ENCODE assay signal across 14 cellular contexts in genomic region chr16:56708821-56709685, GRCh38. TPM values are rescaled to one million over a fixed set of nuclear protein-coding genes. Genes with fewer than 3 reads are reported as not detected.
A peak's percentile ranks its signal among the peaks of the same experiment; 100 is the strongest.
DNase-seq lines count a peak whose midpoint lies in the region; ATAC-seq and TF ChIP-seq lines count a peak whose summit lies in the region.
"Had no signal": no experiment of that assay in that cellular context is flagged by ENCODE, and none has a peak within 500 bp of the region (broad histone marks: within the 10 kb centered on the region; RNA-seq: fewer than 3 reads in every experiment).

No MANE protein-coding gene starts in this region.

- POLR2A ChIA-PET in OCI-LY7 (lab: Charles Lee), result interaction anchor here (0.9 to 2.9 kb wide), 4 partner anchors 10 to 19 kb away, joined by 3 to 9 read pairs (median 4); no protein-coding TSS in a partner anchor

- peak overlapping the region; percentile 73 for H3K4me3 Mint-ChIP-seq in activated naive CD8-positive, alpha-beta T cell treated with anti-CD3 and anti-CD28 coated beads for 36 hours

- no peaks in the 10 kb centered on the region for H3K79me2 ChIP-seq in OCI-LY7 (ENCODE audit: insufficient read depth, low read depth, low read length)

- intact Hi-C loops in OCI-LY7 (cut with micrococcal nuclease; ENCODE audit: unreplicated experiment) (no loop called here), spleen (cut with DNase I; ENCODE audit: low total_unique reads) (no loop called here), cardiac septum (cut with DNase I) (no loop called here)

- H3K36me3 ChIP-seq in OCI-LY7 (ENCODE audit: insufficient read depth, low read length) (no peaks in the 10 kb centered on the region), spleen (no peaks in the 10 kb centered on the region)
- H3K36me3 ChIP-seq: heart right ventricle had no signal

- H3K4me3 ChIP-seq in OCI-LY7 (ENCODE audit: low read depth, low read length, poor library complexity, severe bottlenecking) (peak overlapping the region; percentile 38), spleen (peak overlapping the region in 5 of 8 donors; percentile 8 to 52 (median 27))
- H3K4me3 ChIP-seq: heart right ventricle had no signal

- H3K9me3 ChIP-seq in OCI-LY7 (ENCODE audit: low read length) (no peaks in the 10 kb centered on the region), spleen (no peaks in the 10 kb centered on the region)
- H3K9me3 ChIP-seq: heart right ventricle had no signal

- no TSS peak for BruUV-seq in OCI-LY7 (replicated peaks; lab: Mats Ljungman, UMichigan)

- H3K4me2 ChIP-seq in OCI-LY7 (ENCODE audit: low read length), result peak overlapping the region; percentile 59

- no peaks in the 10 kb centered on the region for H3K36me3 Mint-ChIP-seq in activated naive CD8-positive, alpha-beta T cell treated with anti-CD3 and anti-CD28 coated beads for 36 hours

- peaks cover 42% of the 10 kb centered on the region for H3K4me1 Mint-ChIP-seq in activated naive CD8-positive, alpha-beta T cell treated with anti-CD3 and anti-CD28 coated beads for 36 hours

- H4K20me1 ChIP-seq in OCI-LY7 (ENCODE audit: insufficient read depth, low read length), result no peaks in the 10 kb centered on the region

- peaks cover 23% of the 10 kb centered on the region for H3K4me1 ChIP-seq in OCI-LY7 (ENCODE audit: insufficient read depth, low read length, poor library complexity, severe bottlenecking)
- peaks cover 0 to 28% (median 8%) of the 10 kb centered on the region in 6 donors for H3K4me1 ChIP-seq in spleen
- H3K4me1 ChIP-seq: heart right ventricle had no signal

- TF ChIP-seq CTCF in OCI-LY7 (conservative IDR thresholded peaks at IDR 0.05; ENCODE audit: low read length) (no peak), spleen (IDR thresholded peaks at IDR 0.05 in 8 of 11, conservative IDR thresholded peaks at IDR 0.05 in 3 of 11) (no peak)

- H3K9me3 Mint-ChIP-seq in activated naive CD8-positive, alpha-beta T cell treated with anti-CD3 and anti-CD28 coated beads for 36 hours, result peaks cover 3% of the 10 kb centered on the region

- 51 to 67% (median 60%) methylated on average over 11 of the region's 11 CpGs for WGBS in spleen, 5 donors

- no peak for TF ChIP-seq POLR2A in spleen (IDR thresholded peaks at IDR 0.05)

- peak; percentile 77 for DNase-seq in activated CD8-positive, alpha-beta memory T cell treated with anti-CD3 and anti-CD28 coated beads for 24 hours
- no peak for DNase-seq in activated CD8-positive, alpha-beta memory T cell treated with anti-CD3 and anti-CD28 coated beads, Interleukin-2, amount 50 U/mL, for 4 hours
- DNase-seq in OCI-LY7 (ENCODE audit: low spot score), result peak; percentile 31
- DNase-seq in activated naive CD8-positive, alpha-beta T cell treated with anti-CD3 and anti-CD28 coated beads for 36 hours, result peak; percentile 30
- no peak for DNase-seq in spleen
- no peak for DNase-seq in cardiac septum (ENCODE audit: low spot score)
- DNase-seq: amniotic stem cell, heart right ventricle, kidney glomerular epithelial cell, NCI-H1105 treated with DMSO at 0.1 percent for 48 hours, substantia nigra had no signal

- peak overlapping the region; percentile 91 for H2AFZ ChIP-seq in OCI-LY7 (ENCODE audit: low read length)

- no peaks in the 10 kb centered on the region for H3K27me3 ChIP-seq in spleen (replicated peaks in 1 of 7)
- H3K27me3 ChIP-seq: heart right ventricle had no signal

- H3K27me3 Mint-ChIP-seq in activated naive CD8-positive, alpha-beta T cell treated with anti-CD3 and anti-CD28 coated beads for 36 hours, result no peaks in the 10 kb centered on the region

- CTCF ChIA-PET in OCI-LY7 (lab: Charles Lee; ENCODE audit: unreplicated experiment), result interaction anchor here (0.6 kb wide), 1 partner anchor 383 kb away, joined by 3 read pairs; no protein-coding TSS in a partner anchor

- peak overlapping the region; percentile 61 for H3K27ac ChIP-seq in OCI-LY7 (ENCODE audit: low read depth, low read length, poor library complexity, severe bottlenecking)
- peak overlapping the region in 6 of 8 donors; percentile 19 to 78 (median 66) for H3K27ac ChIP-seq in spleen

- no peaks in the 10 kb centered on the region for H3K9me2 ChIP-seq in OCI-LY7 (ENCODE audit: insufficient read depth, low read length)

- ATAC-seq in GM21381 (IDR thresholded peaks at IDR 0.05; ENCODE audit: unreplicated experiment), result no peak
- ATAC-seq in GM18907 (IDR thresholded peaks at IDR 0.05; ENCODE audit: unreplicated experiment), result no peak
- ATAC-seq: heart right ventricle had no signal

- H3K27ac Mint-ChIP-seq in activated naive CD8-positive, alpha-beta T cell treated with anti-CD3 and anti-CD28 coated beads for 36 hours, result peak overlapping the region; percentile 97

RNA-seq across cellular contexts. Expression of gene NUP93, which starts 20.9 kb away (rescaled TPM):
- total RNA-seq in OCI-LY7 (2014; rRNA removed; shearing (Covaris generic)), result 119 and 120 TPM in 2 replicates
- total RNA-seq in OCI-LY7 (2022) (148 and 183 TPM in 2 replicates), spleen (100 to 1,000 TPM in 1 of 7 donors, 10 to 100 TPM in 6; 29.2 to 102 (median 69.2) TPM), cardiac septum (33.4 TPM)
- total RNA-seq in activated naive CD8-positive, alpha-beta T cell treated with anti-CD3 and anti-CD28 coated beads for 36 hours, result 100 to 1,000 TPM; 153 to 172 TPM
- polyA plus RNA-seq in spleen, result 10 to 100 TPM; 41.1 to 58.3 (median 55.0) TPM

RNA-seq across cellular contexts. Expression of gene MT1X, which starts 26.8 kb away (rescaled TPM):
- 17.1 and 18.8 TPM in 2 replicates for total RNA-seq in OCI-LY7 (2014; rRNA removed; shearing (Covaris generic))
- total RNA-seq in OCI-LY7 (2022) (14.6 and 21.2 TPM in 2 replicates), spleen (10 to 100 TPM; 13.0 to 28.7 (median 19.4) TPM), cardiac septum (24.6 TPM)
- 10 to 100 TPM; 71.4 to 72.3 TPM for total RNA-seq in activated naive CD8-positive, alpha-beta T cell treated with anti-CD3 and anti-CD28 coated beads for 36 hours
- 100 to 1,000 TPM in 1 of 3 donors, 10 to 100 TPM in 2; 36.1 to 113 (median 44.4) TPM for polyA plus RNA-seq in spleen

RNA-seq across cellular contexts. Expression of gene MT1H, which starts 39.4 kb away (rescaled TPM):
- not detected in 2 replicates for total RNA-seq in OCI-LY7 (2014; rRNA removed; shearing (Covaris generic))
- not detected in 2 replicates for total RNA-seq in OCI-LY7 (2022)
- 1 to 10 TPM; 2.3 to 3.3 TPM for total RNA-seq in activated naive CD8-positive, alpha-beta T cell treated with anti-CD3 and anti-CD28 coated beads for 36 hours
- not detected for total RNA-seq in spleen
- 1 to 10 TPM in 1 of 3 donors, under 1 TPM in 2; 0.54 to 1.1 (median 0.96) TPM for polyA plus RNA-seq in spleen
- not detected for total RNA-seq in cardiac septum
- total RNA-seq: NCI-H460 had no signal
- polyA plus RNA-seq: heart right ventricle had no signal

RNA-seq across cellular contexts. Expression of gene MT1G, which starts 41.2 kb away (rescaled TPM):
- total RNA-seq in OCI-LY7 (2014; rRNA removed; shearing (Covaris generic)), result not detected in 2 replicates
- total RNA-seq in OCI-LY7 (2022) (not detected in 2 replicates), spleen (1 to 10 TPM in 2 of 7 donors, not detected in 5; 1.1 to 3.9 TPM), cardiac septum (1.2 TPM)
- total RNA-seq in activated naive CD8-positive, alpha-beta T cell treated with anti-CD3 and anti-CD28 coated beads for 36 hours, result 10 to 100 TPM; 35.8 to 41.8 TPM
- polyA plus RNA-seq in spleen, result 10 to 100 TPM in 2 of 3 donors, 1 to 10 TPM in 1; 3.2 to 12.2 (median 12.1) TPM
- total RNA-seq: NCI-H460 had no signal

RNA-seq across cellular contexts. Expression of gene MT1F, which starts 51.3 kb away (rescaled TPM):
- 0.44 TPM in 1 of 2 replicates, not detected in the other for total RNA-seq in OCI-LY7 (2014; rRNA removed; shearing (Covaris generic))
- total RNA-seq in OCI-LY7 (2022) (1.8 TPM in 1 of 2 replicates, not detected in the other), spleen (10 to 100 TPM in 6 of 7 donors, 1 to 10 TPM in 1; 6.4 to 21.0 (median 13.6) TPM), cardiac septum (2.2 TPM)
- total RNA-seq in activated naive CD8-positive, alpha-beta T cell treated with anti-CD3 and anti-CD28 coated beads for 36 hours, result 10 to 100 TPM; 13.1 to 13.2 TPM
- 10 to 100 TPM; 16.6 to 20.1 (median 19.4) TPM for polyA plus RNA-seq in spleen

Comparison
In these comparisons a context has a peak if more than half of its experiments do, and no peak if none do; other contexts are left out.
1. DNase-seq: peak in activated CD8-positive, alpha-beta memory T cell treated with anti-CD3 and anti-CD28 coated beads for 24 hours (single experiment), OCI-LY7 (single experiment) and activated naive CD8-positive, alpha-beta T cell treated with anti-CD3 and anti-CD28 coated beads for 36 hours (single experiment); none in activated CD8-positive, alpha-beta memory T cell treated with anti-CD3 and anti-CD28 coated beads, Interleukin-2, amount 50 U/mL, for 4 hours (single experiment), spleen (single experiment) and cardiac septum (single experiment).